Comparison of ENCODE assay signal across 8 cellular contexts in genomic region chr11:45252134-45252856, GRCh38. TPM values are rescaled to one million over a fixed set of nuclear protein-coding genes. Genes with fewer than 3 reads are reported as not detected.
DNase-seq lines count a peak whose midpoint lies in the region; ATAC-seq, FAIRE-seq and TF ChIP-seq lines count a peak whose summit lies in the region.

No MANE protein-coding gene starts in this region.

- TF ChIP-seq CTCF in Panc1 (IDR thresholded peaks at IDR 0.05) = peak; percentile 88
- peak; percentile 85 for TF ChIP-seq CTCF in chondrocyte (IDR thresholded peaks at IDR 0.05)
- TF ChIP-seq CTCF in mesothelial cell of epicardium (IDR thresholded peaks at IDR 0.05; ENCODE audit: unreplicated experiment) = peak; percentile 62
- peak in 2 of 4 experiments; percentile 44 to 59 for TF ChIP-seq CTCF in sigmoid colon (IDR thresholded peaks at IDR 0.05)

- peaks cover 2% of the 10 kb centered on the region; the same call in 1 of the 2 replicates for H3K27me3 ChIP-seq in Panc1 (ENCODE audit: control insufficient read depth, insufficient read depth, low read length)
- H3K27me3 ChIP-seq in sigmoid colon = no peaks in the 10 kb centered on the region

- ATAC-seq in Panc1 = peak; percentile 94
- no peak for ATAC-seq in GM21528 (IDR thresholded peaks at IDR 0.05; ENCODE audit: low FRiP score, unreplicated experiment)

- no peak for FAIRE-seq in H54 (lab: Jason Lieb, UNC)

- H3K27ac Mint-ChIP-seq in chondrocyte (ENCODE audit: unreplicated experiment) (peak overlapping the region; percentile 54), mesothelial cell of epicardium (no peak overlapping the region)

- TF ChIP-seq EP300 in sigmoid colon (IDR thresholded peaks at IDR 0.05) = no peak

- peaks cover 14% of the 10 kb centered on the region for H3K4me1 Mint-ChIP-seq in chondrocyte (ENCODE audit: low read depth)
- no peaks in the 10 kb centered on the region for H3K4me1 Mint-ChIP-seq in mesothelial cell of epicardium

- no peaks in the 10 kb centered on the region for H3K36me3 Mint-ChIP-seq in chondrocyte (ENCODE audit: low read depth)
- H3K36me3 Mint-ChIP-seq in mesothelial cell of epicardium = no peaks in the 10 kb centered on the region

- H3K4me3 Mint-ChIP-seq in chondrocyte (ENCODE audit: unreplicated experiment) (no peak overlapping the region), mesothelial cell of epicardium (no peak overlapping the region)

- CTCF ChIA-PET in Panc1 (lab: Charles Lee) = interaction anchor here (0.6 to 0.9 kb wide), 3 partner anchors 40 to 245 kb away, joined by 3 to 5 read pairs (median 3); no protein-coding TSS in a partner anchor

- 32 to 53% methylated on average over 22 of the region's 22 CpGs for WGBS in sigmoid colon, 2 donors

- POLR2A ChIA-PET in Panc1 (lab: Charles Lee) = no interaction called here

- peak; percentile 49 for DNase-seq in COLO829 (ENCODE audit: low spot score)
- DNase-seq in H54 (ENCODE audit: insufficient read length, low spot score) = peak; percentile 71
- no peak for DNase-seq in Panc1 (ENCODE audit: low read depth, low spot score)
- no peak for DNase-seq in chondrocyte (ENCODE audit: low spot score)
- DNase-seq in mesothelial cell of epicardium (ENCODE audit: low spot score in 2 of 2, unreplicated experiment in 2 of 2) = no peak
- no peak for DNase-seq in sigmoid colon
- DNase-seq in NK-92 treated with Interleukin-12 subunit alpha and Interleukin-12 subunit beta, amount 100 ng/mL, for 24 hours (lab: John Stamatoyannopoulos, UW) = no peak

- H3K27ac ChIP-seq in Panc1 (ENCODE audit: low read length) (no peak overlapping the region), sigmoid colon (no peak overlapping the region)

- no peaks in the 10 kb centered on the region for H3K4me1 ChIP-seq in Panc1 (ENCODE audit: control insufficient read depth, insufficient read depth, low read length)
- H3K4me1 ChIP-seq in sigmoid colon = no peaks in the 10 kb centered on the region

- H3K4me3 ChIP-seq in Panc1 (ENCODE audit: low read depth in 2 of 2, low read length in 2 of 2) = no peak overlapping the region
- H3K4me3 ChIP-seq in sigmoid colon = no peak overlapping the region

- no peaks in the 10 kb centered on the region for H3K36me3 ChIP-seq in Panc1 (ENCODE audit: control insufficient read depth, insufficient read depth, low read length)
- no peaks in the 10 kb centered on the region for H3K36me3 ChIP-seq in sigmoid colon

- no TSS peak for BruUV-seq in Panc1 (replicated peaks; lab: Mats Ljungman, UMichigan)

- in situ Hi-C loops in Panc1 (cut with HindIII; ENCODE audit: low pct_unique_long_range_greater_than_20kb, low sequenced_read_pairs) = no loop called here

- intact Hi-C loops in Panc1 (cut with micrococcal nuclease; ENCODE audit: unreplicated experiment) (loop anchor here (2.0 kb wide), 1 partner anchor 41 kb away; no protein-coding TSS in a partner anchor), sigmoid colon (cut with DNase I) (no loop called here)

- peaks cover 1% of the 10 kb centered on the region for H3K27me3 Mint-ChIP-seq in chondrocyte (ENCODE audit: low read depth)
- H3K27me3 Mint-ChIP-seq in mesothelial cell of epicardium (ENCODE audit: low read depth) = peaks cover 9% of the 10 kb centered on the region

- TF ChIP-seq POLR2A in H54 (IDR thresholded peaks at IDR 0.05; ENCODE audit: low read depth, low read length) (no peak; the same call in 1 of the 2 replicates), sigmoid colon (IDR thresholded peaks at IDR 0.05) (no peak)

- H3K9me3 Mint-ChIP-seq in chondrocyte (ENCODE audit: low read depth) = no peaks in the 10 kb centered on the region
- H3K9me3 Mint-ChIP-seq in mesothelial cell of epicardium = no peaks in the 10 kb centered on the region

- H3K9me3 ChIP-seq in Panc1 (ENCODE audit: control insufficient read depth, insufficient read depth, low read depth, low read length) (no peaks in the 10 kb centered on the region), sigmoid colon (no peaks in the 10 kb centered on the region)

RNA-seq across cellular contexts. Expression of gene SYT13, which starts 33.8 kb away (rescaled TPM):
- total RNA-seq in Panc1 (2021; ENCODE audit: unreplicated experiment) = 0.13 TPM
- not detected for polyA plus RNA-seq in Panc1 (2012; ENCODE audit: insufficient read length)
- 1.8 to 3.2 TPM (median 2.8 TPM) in 3 replicates for total RNA-seq in chondrocyte
- 6.8 to 9.0 TPM (median 8.1 TPM) in 3 replicates for total RNA-seq in mesothelial cell of epicardium
- total RNA-seq in sigmoid colon = 1 to 10 TPM; 2.0 to 5.4 (median 4.1) TPM
- 1 to 10 TPM; 2.4 to 8.1 (median 3.2) TPM for polyA plus RNA-seq in sigmoid colon

Comparison
In these comparisons a context has a peak if more than half of its experiments do, and no peak if none do; other contexts are left out.
1. DNase-seq: peak in COLO829 (single experiment) and H54 (single experiment); none in Panc1 (single experiment), chondrocyte (single experiment), mesothelial cell of epicardium (0 of 2), sigmoid colon (single experiment) and NK-92 treated with Interleukin-12 subunit alpha and Interleukin-12 subunit beta, amount 100 ng/mL, for 24 hours (single experiment).